13 cellular contexts compared by ENCODE assay signal in the genomic region with DNA sequence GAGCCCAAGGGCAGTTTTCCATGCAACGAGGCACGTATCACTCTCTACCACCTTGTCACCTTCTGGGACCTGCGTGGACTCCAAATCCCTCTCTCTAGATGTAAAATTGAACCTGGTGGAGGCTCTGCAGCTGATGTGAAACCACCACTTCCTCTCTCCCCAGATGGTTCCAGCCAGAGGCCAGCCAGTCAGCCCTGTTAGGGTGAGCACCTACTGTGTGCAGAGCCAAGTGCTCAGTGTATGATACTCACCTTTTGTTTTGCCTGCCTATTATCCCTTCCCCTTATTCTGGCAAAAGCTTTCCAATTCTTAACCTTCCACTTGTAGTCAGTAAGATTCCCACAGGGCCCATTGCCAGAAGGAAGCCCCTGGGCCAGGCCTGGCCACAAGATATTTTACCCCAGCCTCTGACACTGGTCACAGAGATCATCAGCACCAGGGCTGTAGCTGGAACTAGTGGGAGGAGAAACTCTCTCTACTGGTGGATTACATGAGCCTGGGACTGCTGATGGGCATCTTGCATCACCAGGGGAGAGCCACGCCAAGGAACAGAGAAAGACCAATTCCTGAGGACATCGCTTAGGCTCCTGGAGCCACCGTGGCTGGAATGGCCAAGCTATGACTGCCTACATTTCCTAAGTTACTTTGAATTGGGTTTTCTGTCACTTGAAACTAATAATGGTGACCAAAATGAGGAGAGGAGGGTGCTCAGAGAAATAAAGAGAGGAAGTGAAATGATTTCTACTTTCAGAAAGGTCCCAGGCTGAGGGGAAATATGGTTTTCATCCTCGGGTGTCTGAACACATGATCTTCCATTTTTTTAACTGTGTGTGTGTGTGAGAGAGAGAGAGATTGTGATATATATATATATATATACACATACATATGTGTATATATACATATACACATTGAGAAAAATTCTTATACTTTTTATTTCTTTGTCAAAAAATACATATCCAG. TPM values are rescaled to one million over a fixed set of nuclear protein-coding genes. Genes with fewer than 3 reads are reported as not detected.
DNase-seq lines count a peak whose midpoint lies in the region; ATAC-seq, FAIRE-seq and TF ChIP-seq lines count a peak whose summit lies in the region.
"Had no signal": no experiment of that assay in that cellular context is flagged by ENCODE, and none has a peak within 500 bp of the region (broad histone marks: within the 10 kb centered on the region; RNA-seq: fewer than 3 reads in every experiment).

No MANE protein-coding gene starts in this region.

- H2AFZ ChIP-seq in mesenchymal stem cell (ENCODE audit: low read depth, low read length), result no peak overlapping the region

- no peak overlapping the region for H3K23ac ChIP-seq in mesenchymal stem cell (ENCODE audit: low read length in 2 of 2)

- WGBS in mesenchymal stem cell, result 94% methylated on average over 6 of the region's 7 CpGs

- no peak overlapping the region for H3K4ac ChIP-seq in mesenchymal stem cell (ENCODE audit: low read depth in 1 of 2, low read length in 2 of 2)

- no peak overlapping the region for H3K4me3 ChIP-seq in mesenchymal stem cell (ENCODE audit: insufficient read depth in 1 of 2, low read depth in 1 of 2, low read length in 2 of 2)
- no peak overlapping the region for H3K4me3 ChIP-seq in left ventricle myocardium inferior
- H3K4me3 ChIP-seq: prostate gland had no signal

- no peak overlapping the region for H3K9ac ChIP-seq in mesenchymal stem cell (ENCODE audit: low read length)

- H3K4me1 ChIP-seq in mesenchymal stem cell (ENCODE audit: control insufficient read depth, insufficient read depth, low read depth, low read length), result peaks cover 20% of the 10 kb centered on the region
- peaks cover 13% of the 10 kb centered on the region for H3K4me1 ChIP-seq in left ventricle myocardium inferior
- H3K4me1 ChIP-seq: prostate gland had no signal

- no peak overlapping the region for H2BK15ac ChIP-seq in mesenchymal stem cell (ENCODE audit: low read depth, poor library complexity, severe bottlenecking)

- peak overlapping the region; percentile 15 for H2AK5ac ChIP-seq in mesenchymal stem cell (ENCODE audit: low read length, severe bottlenecking)

- H2BK5ac ChIP-seq in mesenchymal stem cell (ENCODE audit: low read depth, low read length, poor library complexity, severe bottlenecking), result no peak overlapping the region

- H4K8ac ChIP-seq in mesenchymal stem cell (ENCODE audit: low read length), result no peak overlapping the region

- no peak for TF ChIP-seq CTCF in left ventricle myocardium inferior (IDR thresholded peaks at IDR 0.05; ENCODE audit: borderline replicate concordance)

- H3K14ac ChIP-seq in mesenchymal stem cell (ENCODE audit: low read length in 2 of 2), result no peak overlapping the region

- H3K4me2 ChIP-seq in mesenchymal stem cell (ENCODE audit: low read length, poor library complexity, severe bottlenecking), result no peak overlapping the region

- H4K91ac ChIP-seq in mesenchymal stem cell (ENCODE audit: low read length), result no peak overlapping the region

- no peak for FAIRE-seq in urothelium cell line (lab: Jason Lieb, UNC)
- FAIRE-seq: bronchial epithelial cell had no signal

- DNase-seq in mesenchymal stem cell (no peak), left ventricle myocardium inferior (no peak), NCI-H2029 treated with DMSO at 0.1 percent for 48 hours (lab: John Stamatoyannopoulos, UW) (no peak), urothelium cell line (ENCODE audit: low spot score) (no peak), NCI-H1092 (lab: John Stamatoyannopoulos, UW) (no peak)
- DNase-seq: activated CD8-positive, alpha-beta memory T cell treated with anti-CD3 and anti-CD28 coated beads, Interleukin-2, amount 50 U/mL, for 4 hours; NCI-H2029 had no signal

- peaks cover 8 to 20% of the 10 kb centered on the region in 2 experiments for H3K27me3 ChIP-seq in mesenchymal stem cell (ENCODE audit: control insufficient read depth in 1 of 2, insufficient read depth in 1 of 2, low read length in 2 of 2)
- H3K27me3 ChIP-seq in left ventricle myocardium inferior (ENCODE audit: low read depth), result no peaks in the 10 kb centered on the region

- H2BK120ac ChIP-seq in mesenchymal stem cell (ENCODE audit: low read depth, low read length), result no peak overlapping the region

- ATAC-seq in GM18870 (IDR thresholded peaks at IDR 0.05; ENCODE audit: unreplicated experiment) (peak; percentile 56), GM21737 (IDR thresholded peaks at IDR 0.05; ENCODE audit: unreplicated experiment) (peak; percentile 47), HG03378 (IDR thresholded peaks at IDR 0.05; ENCODE audit: unreplicated experiment) (peak; percentile 60)
- ATAC-seq: SK-N-SH treated with all-trans-retinoic acid at 6 μM for 48 hours had no signal

- no peak overlapping the region for H3K27ac ChIP-seq in mesenchymal stem cell (ENCODE audit: low read length, poor library complexity, severe bottlenecking)
- no peak overlapping the region for H3K27ac ChIP-seq in left ventricle myocardium inferior (replicated peaks)
- H3K27ac ChIP-seq: prostate gland had no signal

- H3K36me3 ChIP-seq in mesenchymal stem cell (ENCODE audit: control insufficient read depth in 1 of 2, insufficient read depth in 2 of 2, low read depth in 1 of 2, low read length in 2 of 2), result no peaks in the 10 kb centered on the region
- no peaks in the 10 kb centered on the region for H3K36me3 ChIP-seq in left ventricle myocardium inferior
- H3K36me3 ChIP-seq: prostate gland had no signal

- H3K18ac ChIP-seq in mesenchymal stem cell (ENCODE audit: low read depth in 1 of 2, low read length in 2 of 2), result no peak overlapping the region

- no peaks in the 10 kb centered on the region for H3K79me1 ChIP-seq in mesenchymal stem cell (replicated peaks; ENCODE audit: low read length, poor library complexity, severe bottlenecking)

- no peaks in the 10 kb centered on the region for H3K9me3 ChIP-seq in mesenchymal stem cell (ENCODE audit: control insufficient read depth, low read length)
- H3K9me3 ChIP-seq in left ventricle myocardium inferior (replicated peaks), result no peaks in the 10 kb centered on the region
- H3K9me3 ChIP-seq: prostate gland had no signal

- no peak overlapping the region for H2BK12ac ChIP-seq in mesenchymal stem cell (ENCODE audit: low read length in 2 of 2)

- intact Hi-C loops in left ventricle myocardium inferior (cut with micrococcal nuclease), result loop anchor here (10.0 kb wide), 1 partner anchor 136 kb away; no protein-coding TSS in a partner anchor

RNA-seq across cellular contexts. Expression of gene RD3, which starts 26.6 kb away (rescaled TPM):
- not detected for polyA plus RNA-seq in mesenchymal stem cell (2013, experiment 1 of 2)
- not detected for polyA plus RNA-seq in mesenchymal stem cell (2013, experiment 2 of 2)
- not detected for total RNA-seq in left ventricle myocardium inferior
- total RNA-seq: bronchial epithelial cell had no signal
